ENCODE assay signal across 28 cellular contexts in genomic region chr2:141065042-141065441, GRCh38.
"Had no signal": no experiment of that assay in that cellular context is flagged by ENCODE, and none has a peak within 500 bp of the region (broad histone marks: within the 10 kb centered on the region; RNA-seq: fewer than 3 reads in every experiment).

No MANE protein-coding gene starts in this region.

- H3K36me3 ChIP-seq: neural progenitor cell, ovary, spleen, suprapubic skin, tibial artery, transverse colon, upper lobe of right lung, uterus had no signal

- H3K9ac ChIP-seq: neural progenitor cell, parathyroid adenoma had no signal

- H3K4me3 ChIP-seq: neural progenitor cell, ovary, psoas muscle, skin epidermis, smooth muscle cell, spleen, suprapubic skin, testis, tibial artery, transverse colon, upper lobe of right lung, uterus had no signal

- DNase-seq: natural killer cell; occipital lobe; ovary; posterior cingulate gyrus; psoas muscle; right cardiac atrium; spleen; stimulated activated CD4-positive, alpha-beta T cell treated with anti-CD3 and anti-CD28 coated beads, Interleukin-12 subunit alpha, Interleukin-12 subunit beta, amount 100 ng/mL, for 4 hours; stimulated activated CD4-positive, alpha-beta T cell treated with anti-CD3 and anti-CD28 coated beads, Interleukin-1b, Interleukin-23, amount 100 ng/mL, for 48 hours; stimulated activated CD4-positive, alpha-beta T cell treated with anti-CD3 and anti-CD28 coated beads, Interleukin-4, amount 100 ng/mL, for 1 hour; stimulated activated CD4-positive, alpha-beta T cell treated with anti-CD3 and anti-CD28 coated beads, Interleukin-4, amount 100 ng/mL, for 4 hours; stimulated activated CD8-positive, alpha-beta memory T cell treated with anti-CD3 and anti-CD28 coated beads, Interleukin-4, amount 100 ng/mL, for 48 hours; stimulated activated naive CD4-positive, alpha-beta T cell; stimulated activated naive CD8-positive, alpha-beta T cell treated with anti-CD3 and anti-CD28 coated beads, Interleukin-15, amount 100 ng/mL, for 72 hours; stimulated activated naive CD8-positive, alpha-beta T cell treated with anti-CD3 and anti-CD28 coated beads, Interleukin-15, Interleukin-2, amounts not matched to agents 100 U/mL and 50 U/mL, for 24 hours; substantia nigra; testis; tibial artery; transverse colon; upper lobe of right lung; uterus had no signal

- H3K27me3 ChIP-seq: neural progenitor cell, ovary, spleen, suprapubic skin, testis, tibial artery, transverse colon, upper lobe of right lung, uterus had no signal

- ATAC-seq: natural killer cell; psoas muscle; right cardiac atrium; sciatic nerve; stimulated activated memory B cell treated with anti-CD40 and anti-IgM and Interleukin-4, amounts not matched to agents 10 μg/mL and 1 μg/mL and 100 μg/mL, for 72 hours; stimulated activated naive CD8-positive, alpha-beta T cell treated with anti-CD3 and anti-CD28 coated beads, Interleukin-15, amount 100 ng/mL, for 72 hours; stimulated activated naive CD8-positive, alpha-beta T cell treated with anti-CD3 and anti-CD28 coated beads, Interleukin-15, Interleukin-2, amounts not matched to agents 100 U/mL and 50 U/mL, for 24 hours; upper lobe of right lung had no signal

- H3K4me2 ChIP-seq: neural progenitor cell, smooth muscle cell had no signal

- H3K4me1 ChIP-seq: neural progenitor cell, parathyroid adenoma, psoas muscle, spleen, suprapubic skin, testis, tibial artery, transverse colon, upper lobe of right lung, uterus had no signal

- H2AFZ ChIP-seq: neural progenitor cell, parathyroid adenoma had no signal

- H3K79me2 ChIP-seq: parathyroid adenoma had no signal

- H3K27ac ChIP-seq: neural progenitor cell, ovary, parathyroid adenoma, psoas muscle, skin epidermis, spleen, suprapubic skin, testis, tibial artery, transverse colon, upper lobe of right lung, uterus had no signal

- H3K9me3 ChIP-seq: ovary, psoas muscle, suprapubic skin, testis, tibial artery, transverse colon, upper lobe of right lung, uterus had no signal
